1 cellular context compared by ENCODE assay signal in genomic region chr11:13462311-13462927, GRCh38.
TF ChIP-seq lines count a peak whose summit lies in the region.

No MANE protein-coding gene starts in this region.

TF ChIP-seq in K562, 482 proteins besides CTCF, POLR2A, EP300 and RAD21 (continued from another document):
- TF ChIP-seq MAX (CRISPR knock-in tag; IDR thresholded peaks at IDR 0.05) (no peak), GABPB2 (CRISPR knock-in tag; conservative IDR thresholded peaks at IDR 0.05) (no peak), RCOR1 (IDR thresholded peaks at IDR 0.05; ENCODE audit: borderline replicate concordance in 1 of 2, low read depth in 2 of 2, low read length in 2 of 2) (peak in 1 of 2 experiments; percentile 79; a peak in 2 of 4 replicates), ATF3 (IDR thresholded peaks at IDR 0.05) (peak; percentile 52; the same call in 1 of the 2 replicates), ATF3 (CRISPR knock-in tag; conservative IDR thresholded peaks at IDR 0.05) (no peak), U2AF2 (optimal IDR thresholded peaks at IDR 0.05; ENCODE audit: low read depth, low read length) (no peak), BDP1 (IDR thresholded peaks at IDR 0.05; ENCODE audit: insufficient read depth, insufficient read length) (no peak), ZNF124 (CRISPR knock-in tag; IDR thresholded peaks at IDR 0.05) (no peak), ZNF830 (CRISPR knock-in tag; IDR thresholded peaks at IDR 0.05) (no peak), ZNF696 (CRISPR knock-in tag; conservative IDR thresholded peaks at IDR 0.05) (no peak), CTBP1 (IDR thresholded peaks at IDR 0.05; ENCODE audit: borderline replicate concordance) (peak; percentile 94), SNAPC5 (CRISPR knock-in tag; IDR thresholded peaks at IDR 0.05) (no peak), XRCC3 (IDR thresholded peaks at IDR 0.05) (no peak), ZNF395 (CRISPR knock-in tag; IDR thresholded peaks at IDR 0.05) (0 out of 2 replicates have a peak, but pooled peaks have one; percentile 31), EP400 (IDR thresholded peaks at IDR 0.05) (no peak), KLF13 (tag; IDR thresholded peaks at IDR 0.05; ENCODE audit: borderline replicate concordance, low read depth) (0 out of 2 replicates have a peak, but pooled peaks have one; percentile 40), ZNF589 (CRISPR knock-in tag; IDR thresholded peaks at IDR 0.05; ENCODE audit: low read depth) (no peak), ZNF253 (CRISPR knock-in tag; conservative IDR thresholded peaks at IDR 0.05) (no peak), IFI16 (CRISPR knock-in tag; IDR thresholded peaks at IDR 0.05) (no peak), NUFIP1 (IDR thresholded peaks at IDR 0.05; ENCODE audit: partially characterized antibody) (no peak)
